Comparison of ENCODE assay signal across 8 cellular contexts in genomic region chr19:49421039-49421877, GRCh38. TPM values are rescaled to one million over a fixed set of nuclear protein-coding genes. Genes with fewer than 3 reads are reported as not detected.
DNase-seq lines count a peak whose midpoint lies in the region; ATAC-seq and TF ChIP-seq lines count a peak whose summit lies in the region.

No MANE protein-coding gene starts in this region.

- no peaks in the 10 kb centered on the region for H3K36me3 ChIP-seq in SK-N-SH (replicated peaks in 1 of 2; ENCODE audit: control insufficient read depth in 1 of 2, insufficient read depth in 2 of 2, low read length in 1 of 2)
- H3K36me3 ChIP-seq in mucosa of descending colon (ENCODE audit: low read depth): no peaks in the 10 kb centered on the region

- no peaks in the 10 kb centered on the region for H3K9me2 ChIP-seq in SK-N-SH

- H3K4me3 ChIP-seq in SK-N-SH (ENCODE audit: low read depth in 2 of 2, low read length in 1 of 2) (peak overlapping the region in 1 of 2 experiments; percentile 14; a peak in 2 of 4 replicates), mucosa of descending colon (no peak overlapping the region)

- peaks cover 7% of the 10 kb centered on the region for H3K36me3 Mint-ChIP-seq in effector memory CD8-positive, alpha-beta T cell (ENCODE audit: insufficient read depth)
- H3K36me3 Mint-ChIP-seq in Calu3 (ENCODE audit: insufficient read depth, unreplicated experiment): peaks cover 5% of the 10 kb centered on the region

- H3F3A ChIP-seq in SK-N-SH (replicated peaks; ENCODE audit: insufficient read depth): peaks cover 11% of the 10 kb centered on the region

- H3K79me2 ChIP-seq in SK-N-SH (ENCODE audit: insufficient read depth): no peaks in the 10 kb centered on the region

- TF ChIP-seq EP300 in SK-N-SH (IDR thresholded peaks at IDR 0.05; ENCODE audit: borderline replicate concordance in 1 of 2, low read depth in 1 of 2, low read length in 1 of 2): no peak

- H4K20me1 ChIP-seq in SK-N-SH (ENCODE audit: insufficient read depth): no peaks in the 10 kb centered on the region

- no TSS peak for BruUV-seq in Calu3 (replicated peaks; lab: Mats Ljungman, UMichigan)

- peak overlapping the region in 1 of 2 donors; percentile 60 for H3K27ac Mint-ChIP-seq in effector memory CD8-positive, alpha-beta T cell
- H3K27ac Mint-ChIP-seq in Calu3 (ENCODE audit: unreplicated experiment): no peak overlapping the region

- peaks cover 99% of the 10 kb centered on the region for H3K27me3 ChIP-seq in SK-N-SH (ENCODE audit: insufficient read depth)

- peak overlapping the region; percentile 29 to 59 for H3K4me3 Mint-ChIP-seq in effector memory CD8-positive, alpha-beta T cell
- no peak overlapping the region for H3K4me3 Mint-ChIP-seq in Calu3 (ENCODE audit: low read depth, unreplicated experiment)

- no peaks in the 10 kb centered on the region for H3K9me3 ChIP-seq in SK-N-SH
- no peaks in the 10 kb centered on the region for H3K9me3 ChIP-seq in mucosa of descending colon

- no peaks in the 10 kb centered on the region for H3K9me3 Mint-ChIP-seq in effector memory CD8-positive, alpha-beta T cell
- H3K9me3 Mint-ChIP-seq in Calu3 (ENCODE audit: low read depth, unreplicated experiment): no peaks in the 10 kb centered on the region

- peaks cover 85 to 100% of the 10 kb centered on the region in 2 donors for H3K27me3 Mint-ChIP-seq in effector memory CD8-positive, alpha-beta T cell
- peaks cover 100% of the 10 kb centered on the region for H3K27me3 Mint-ChIP-seq in Calu3 (ENCODE audit: unreplicated experiment)

- no peak for ATAC-seq in effector memory CD8-positive, alpha-beta T cell (replicated peaks)
- peak; percentile 74 for ATAC-seq in mucosa of descending colon
- no peak for ATAC-seq in HG03457 (IDR thresholded peaks at IDR 0.05; ENCODE audit: unreplicated experiment)

- H2AFZ ChIP-seq in SK-N-SH (ENCODE audit: low read depth): no peak overlapping the region

- intact Hi-C loops in mucosa of descending colon (cut with DNase I, micrococcal nuclease) (no loop called here), Calu3 (cut with micrococcal nuclease; ENCODE audit: unreplicated experiment) (no loop called here)

- peaks cover 32 to 37% of the 10 kb centered on the region in 2 donors for H3K4me1 Mint-ChIP-seq in effector memory CD8-positive, alpha-beta T cell (ENCODE audit: low read depth in 2 of 2)
- H3K4me1 Mint-ChIP-seq in Calu3 (ENCODE audit: low read depth, unreplicated experiment): peaks cover 30% of the 10 kb centered on the region

- TF ChIP-seq CTCF in SK-N-SH (IDR thresholded peaks at IDR 0.05) (no peak), mucosa of descending colon (IDR thresholded peaks at IDR 0.05) (no peak), Calu3 (IDR thresholded peaks at IDR 0.05; ENCODE audit: unreplicated experiment) (no peak)

- no peak overlapping the region; the same call in 1 of the 2 replicates for H3K4me2 ChIP-seq in SK-N-SH

- CTCF ChIA-PET in SK-N-SH (lab: Yijun Ruan, JAX) (interaction anchor here (0.7 to 17.5 kb wide), 8 partner anchors 9 to 196 kb away, joined by 3 to 108 read pairs (median 5); partner anchors contain the start of gene FLT3LG), Calu3 (lab: Charles Lee) (interaction anchor here (0.5 kb wide), 1 partner anchor 893 kb away, joined by 3 read pairs; no protein-coding TSS in a partner anchor)

- POLR2A ChIA-PET in SK-N-SH (lab: Yijun Ruan, JAX): interaction anchor here (1.0 kb wide), 1 partner anchor 31 kb away, joined by 3 read pairs; the partner anchor contains the start of gene PIH1D1

- no peak overlapping the region for H3K9ac ChIP-seq in SK-N-SH

- no peak overlapping the region for H3K27ac ChIP-seq in SK-N-SH (ENCODE audit: low read depth in 2 of 2, low read length in 1 of 2)

- DNase-seq in COLO829 (ENCODE audit: low spot score) (peak; percentile 81), LHCN-M2 (ENCODE audit: low read depth) (peak; percentile 44), SK-N-SH (peak; percentile 95), mucosa of descending colon (peak in 2 of 3 donors; percentile 56 to 66), Calu3 (no peak)
- no peak for DNase-seq in effector memory CD8-positive, alpha-beta T cell
- no peak for DNase-seq in NK-92 treated with Interleukin-12 subunit alpha and Interleukin-12 subunit beta, amount 100 ng/mL, for 24 hours (lab: John Stamatoyannopoulos, UW)

- peaks cover 0 to 4% of the 10 kb centered on the region in 2 experiments; a peak in 2 of 4 replicates for H3K4me1 ChIP-seq in SK-N-SH (ENCODE audit: control insufficient read depth in 1 of 2, insufficient read depth in 2 of 2, low read depth in 1 of 2, low read length in 1 of 2)
- peaks cover 5% of the 10 kb centered on the region for H3K4me1 ChIP-seq in mucosa of descending colon (ENCODE audit: low read depth)

- TF ChIP-seq RAD21 in SK-N-SH (IDR thresholded peaks at IDR 0.05; ENCODE audit: low read length): no peak

- WGBS in SK-N-SH (ENCODE audit: low lambda C conversion rate): 13% methylated on average over 41 of the region's 48 CpGs

TF ChIP-seq in SK-N-SH, 30 proteins besides CTCF, POLR2A, EP300 and RAD21:
- no peak for TF ChIP-seq TCF12 (IDR thresholded peaks at IDR 0.05)
- TF ChIP-seq EZH2phosphoT487 (IDR thresholded peaks at IDR 0.05; ENCODE audit: borderline replicate concordance, low read depth): 0 out of 2 replicates have a peak, but pooled peaks have one; percentile 28

RNA-seq across cellular contexts. Expression of gene PTH2, which starts 2.0 kb away (rescaled TPM):
- total RNA-seq in LHCN-M2 (2014; rRNA removed) (not detected in 2 replicates), mucosa of descending colon (not detected), Calu3 (2022) (not detected in 2 replicates)
- not detected for polyA plus RNA-seq in LHCN-M2 (2012)
- polyA plus RNA-seq in SK-N-SH (2012; rRNA removed): not detected in 2 replicates
- not detected in 2 replicates for polyA plus RNA-seq in SK-N-SH (2012; cell fraction: cytosol; rRNA removed)
- polyA plus RNA-seq in SK-N-SH (2012; cell fraction: nucleus; rRNA removed): not detected in 2 replicates

RNA-seq across cellular contexts. Expression of gene GFY, which starts 3.9 kb away (rescaled TPM):
- not detected in 2 replicates for total RNA-seq in LHCN-M2 (2014; rRNA removed)
- polyA plus RNA-seq in LHCN-M2 (2012): not detected
- polyA plus RNA-seq in SK-N-SH (2012; rRNA removed): not detected in 2 replicates
- polyA plus RNA-seq in SK-N-SH (2012; cell fraction: cytosol; rRNA removed): not detected in 2 replicates
- polyA plus RNA-seq in SK-N-SH (2012; cell fraction: nucleus; rRNA removed): not detected in 2 replicates
- total RNA-seq in mucosa of descending colon: not detected
- total RNA-seq in Calu3 (2022): not detected in 2 replicates

RNA-seq across cellular contexts. Expression of gene SLC17A7, which starts 20.1 kb away (rescaled TPM):
- total RNA-seq in LHCN-M2 (2014; rRNA removed) (0.46 TPM in 1 of 2 replicates, not detected in the other), mucosa of descending colon (1 to 10 TPM in 1 of 3 donors, under 1 TPM in 2; 0.20 to 1.0 (median 0.51) TPM), Calu3 (2022) (not detected in 2 replicates)
- 0.18 TPM for polyA plus RNA-seq in LHCN-M2 (2012)
- polyA plus RNA-seq in SK-N-SH (2012; rRNA removed): 0.39 and 0.59 TPM in 2 replicates
- polyA plus RNA-seq in SK-N-SH (2012; cell fraction: cytosol; rRNA removed): 0.21 and 0.33 TPM in 2 replicates
- 1.8 and 1.9 TPM in 2 replicates for polyA plus RNA-seq in SK-N-SH (2012; cell fraction: nucleus; rRNA removed)

RNA-seq across cellular contexts. Expression of gene PIH1D1, which starts 30.4 kb away (rescaled TPM):
- total RNA-seq in LHCN-M2 (2014; rRNA removed) (81.1 and 90.7 TPM in 2 replicates), mucosa of descending colon (10 to 100 TPM; 65.2 to 78.7 (median 76.6) TPM), Calu3 (2022) (127 and 141 TPM in 2 replicates)
- 73.2 TPM for polyA plus RNA-seq in LHCN-M2 (2012)
- 145 and 157 TPM in 2 replicates for polyA plus RNA-seq in SK-N-SH (2012; rRNA removed)
- polyA plus RNA-seq in SK-N-SH (2012; cell fraction: cytosol; rRNA removed): 112 and 120 TPM in 2 replicates
- polyA plus RNA-seq in SK-N-SH (2012; cell fraction: nucleus; rRNA removed): 301 and 343 TPM in 2 replicates

RNA-seq across cellular contexts. Expression of gene ALDH16A1, which starts 31.8 kb away (rescaled TPM):
- total RNA-seq in LHCN-M2 (2014; rRNA removed) (34.8 and 42.6 TPM in 2 replicates), mucosa of descending colon (10 to 100 TPM; 31.2 to 36.4 (median 36.3) TPM), Calu3 (2022) (34.4 and 36.1 TPM in 2 replicates)
- polyA plus RNA-seq in LHCN-M2 (2012): 15.0 TPM
- 13.6 and 15.7 TPM in 2 replicates for polyA plus RNA-seq in SK-N-SH (2012; rRNA removed)
- polyA plus RNA-seq in SK-N-SH (2012; cell fraction: cytosol; rRNA removed): 4.0 and 10.0 TPM in 2 replicates
- polyA plus RNA-seq in SK-N-SH (2012; cell fraction: nucleus; rRNA removed): 44.6 and 65.5 TPM in 2 replicates

Comparison
In these comparisons a context has a peak if more than half of its experiments do, and no peak if none do; other contexts are left out.
1. DNase-seq: peak in COLO829 (single experiment), LHCN-M2 (single experiment), SK-N-SH (single experiment) and mucosa of descending colon (2 of 3); none in effector memory CD8-positive, alpha-beta T cell (0 of 3), Calu3 (single experiment) and NK-92 treated with Interleukin-12 subunit alpha and Interleukin-12 subunit beta, amount 100 ng/mL, for 24 hours (single experiment).